Comparison of ENCODE assay signal across 16 cellular contexts in genomic region chr9:99466104-99466503, GRCh38.
"Had no signal": no experiment of that assay in that cellular context is flagged by ENCODE, and none has a peak within 500 bp of the region (broad histone marks: within the 10 kb centered on the region; RNA-seq: fewer than 3 reads in every experiment).

No MANE protein-coding gene starts in this region.

- H3K4me1 ChIP-seq: parathyroid adenoma, upper lobe of left lung had no signal

- H2AFZ ChIP-seq: parathyroid adenoma had no signal

- H3K36me3 ChIP-seq: heart left ventricle, upper lobe of left lung had no signal

- H3K4me3 ChIP-seq: heart left ventricle, upper lobe of left lung had no signal

- ATAC-seq: activated naive CD8-positive, alpha-beta T cell treated with anti-CD3 and anti-CD28 coated beads, Interleukin-2, amount 50 U/mL, for 24 hours; activated T-helper 17 cell treated with anti-CD3 and anti-CD28 coated beads, Interleukin-2, amount 50 U/mL, for 72 hours; effector memory CD8-positive, alpha-beta T cell had no signal

- H3K27me3 ChIP-seq: heart left ventricle, upper lobe of left lung had no signal

- H3K36me3 Mint-ChIP-seq: immature natural killer cell had no signal

- H3K9me3 Mint-ChIP-seq: activated naive CD4-positive, alpha-beta T cell treated with anti-CD3 and anti-CD28 coated beads for 36 hours; activated naive CD8-positive, alpha-beta T cell treated with anti-CD3 and anti-CD28 coated beads, Interleukin-2, amount 50 U/mL, for 24 hours; activated T-helper 17 cell treated with anti-CD3 and anti-CD28 coated beads, Interleukin-2, amount 50 U/mL, for 72 hours; effector memory CD8-positive, alpha-beta T cell had no signal

- H3K9me3 ChIP-seq: upper lobe of left lung had no signal

- H3K4me1 Mint-ChIP-seq: activated naive CD8-positive, alpha-beta T cell treated with anti-CD3 and anti-CD28 coated beads, Interleukin-2, amount 50 U/mL, for 24 hours; activated T-helper 17 cell treated with anti-CD3 and anti-CD28 coated beads, Interleukin-2, amount 50 U/mL, for 72 hours; immature natural killer cell had no signal

- H3K27ac Mint-ChIP-seq: activated naive CD4-positive, alpha-beta T cell treated with anti-CD3 and anti-CD28 coated beads for 36 hours; activated naive CD8-positive, alpha-beta T cell treated with anti-CD3 and anti-CD28 coated beads, Interleukin-2, amount 50 U/mL, for 24 hours; activated T-helper 17 cell treated with anti-CD3 and anti-CD28 coated beads, Interleukin-2, amount 50 U/mL, for 72 hours; effector memory CD8-positive, alpha-beta T cell; immature natural killer cell had no signal

- H3K79me2 ChIP-seq: parathyroid adenoma had no signal

- H3K4me3 Mint-ChIP-seq: activated naive CD4-positive, alpha-beta T cell treated with anti-CD3 and anti-CD28 coated beads for 36 hours; activated naive CD8-positive, alpha-beta T cell treated with anti-CD3 and anti-CD28 coated beads, Interleukin-2, amount 50 U/mL, for 24 hours; activated T-helper 17 cell treated with anti-CD3 and anti-CD28 coated beads, Interleukin-2, amount 50 U/mL, for 72 hours; effector memory CD8-positive, alpha-beta T cell; immature natural killer cell had no signal

- DNase-seq: activated CD4-positive, alpha-beta T cell treated with anti-CD3 and anti-CD28 coated beads for 1 hour; activated CD4-positive, alpha-beta T cell treated with anti-CD3 and anti-CD28 coated beads, Interleukin-2, amount 50 U/mL, for 4 hours; activated naive CD4-positive, alpha-beta T cell treated with anti-CD3 and anti-CD28 coated beads for 36 hours; activated naive CD8-positive, alpha-beta T cell treated with anti-CD3 and anti-CD28 coated beads, Interleukin-2, amount 50 U/mL, for 24 hours; activated T-cell treated with anti-CD3 and anti-CD28 coated beads for 4 hours; dermis blood vessel endothelial cell; effector memory CD8-positive, alpha-beta T cell; heart left ventricle; immature natural killer cell; retina; stimulated activated CD4-positive, alpha-beta T cell treated with anti-CD3 and anti-CD28 coated beads, Interleukin-2, amount 100 ng/mL, for 48 hours; stimulated activated naive CD4-positive, alpha-beta T cell had no signal

- H3K27ac ChIP-seq: epithelial cell of prostate, parathyroid adenoma, upper lobe of left lung had no signal

- H3K9ac ChIP-seq: parathyroid adenoma had no signal
